Comparison of ENCODE assay signal across 1 cellular context in genomic region chr11:73308003-73308962, GRCh38.
TF ChIP-seq lines count a peak whose summit lies in the region.

TSS of gene ARHGEF17 (plus strand) at chr11:73308276. CDS start at chr11:73308639, 363 bp downstream.

TF ChIP-seq in H1, 55 proteins besides CTCF, POLR2A, EP300 and RAD21 (continued from another document):
- TF ChIP-seq CHD7 (IDR thresholded peaks at IDR 0.05; ENCODE audit: insufficient replicate concordance, low read length) (no peak), MAFK (IDR thresholded peaks at IDR 0.05; ENCODE audit: low read depth, low read length) (no peak), EZH2 (IDR thresholded peaks at IDR 0.05; ENCODE audit: low read depth, low read length, severe bottlenecking) (peak; percentile 40)
TF ChIP-seq in H1: peak in this region for 6.
